In genomic region chr5:82277987-82278710, GRCh38 we compare ENCODE assay signal across 1 cellular context.
TF ChIP-seq lines count a peak whose summit lies in the region.

Gene RPS23, minus strand, starts transcription at chr5:82278354. Its CDS starts 31 bp downstream, at chr5:82278323.

TF ChIP-seq in HepG2, 621 proteins besides CTCF, POLR2A, EP300 and RAD21 (continued from another document and continues in another):
- TF ChIP-seq U2AF1 (optimal IDR thresholded peaks at IDR 0.05; ENCODE audit: low read depth, low read length) (peak; percentile 44), FLYWCH1 (CRISPR knock-in tag; IDR thresholded peaks at IDR 0.05) (no peak), TBX2 (CRISPR knock-in tag; IDR thresholded peaks at IDR 0.05; ENCODE audit: borderline replicate concordance) (peak; percentile 50; the same call in 1 of the 2 replicates), HMG20B (CRISPR knock-in tag; conservative IDR thresholded peaks at IDR 0.05) (no peak), MTA3 (CRISPR knock-in tag; IDR thresholded peaks at IDR 0.05) (no peak), TGIF2 (CRISPR knock-in tag; IDR thresholded peaks at IDR 0.05) (no peak), ZNF431 (CRISPR knock-in tag; IDR thresholded peaks at IDR 0.05; ENCODE audit: borderline replicate concordance, low read depth) (no peak), ZNF543 (CRISPR knock-in tag; IDR thresholded peaks at IDR 0.05) (peak; percentile 23; the same call in 1 of the 2 replicates), NAIF1 (CRISPR knock-in tag; IDR thresholded peaks at IDR 0.05; ENCODE audit: borderline replicate concordance) (no peak), ZNF3 (CRISPR knock-in tag; IDR thresholded peaks at IDR 0.05) (no peak), ZNF792 (CRISPR knock-in tag; IDR thresholded peaks at IDR 0.05) (no peak), ZNF577 (CRISPR knock-in tag; IDR thresholded peaks at IDR 0.05; ENCODE audit: borderline replicate concordance, low read depth) (no peak), ZNF589 (CRISPR knock-in tag; conservative IDR thresholded peaks at IDR 0.05) (no peak), ZNF766 (CRISPR knock-in tag; IDR thresholded peaks at IDR 0.05; ENCODE audit: borderline replicate concordance) (0 out of 2 replicates have a peak, but pooled peaks have one; percentile 46), AGO1 (IDR thresholded peaks at IDR 0.05; ENCODE audit: low read depth, low read length, poor library complexity, severe bottlenecking) (peak; percentile 29), ZNF775 (CRISPR knock-in tag; IDR thresholded peaks at IDR 0.05; ENCODE audit: borderline replicate concordance) (no peak), MTA1 (CRISPR knock-in tag; IDR thresholded peaks at IDR 0.05; ENCODE audit: borderline replicate concordance) (peak; percentile 36; the same call in 1 of the 2 replicates), NR2C2 (CRISPR knock-in tag; IDR thresholded peaks at IDR 0.05; ENCODE audit: borderline replicate concordance) (peak; percentile 23; the same call in 1 of the 2 replicates), HMGA1 (CRISPR knock-in tag; conservative IDR thresholded peaks at IDR 0.05) (no peak), ZBTB14 (CRISPR knock-in tag; IDR thresholded peaks at IDR 0.05) (peak; percentile 38; the same call in 1 of the 2 replicates), ZFP41 (CRISPR knock-in tag; IDR thresholded peaks at IDR 0.05; ENCODE audit: borderline replicate concordance) (peak; percentile 73; the same call in 1 of the 2 replicates), PRDM10 (CRISPR knock-in tag; IDR thresholded peaks at IDR 0.05; ENCODE audit: low read depth) (no peak), ZNF550 (CRISPR knock-in tag; IDR thresholded peaks at IDR 0.05; ENCODE audit: borderline replicate concordance) (no peak), ATF4 (CRISPR knock-in tag; IDR thresholded peaks at IDR 0.05) (no peak), GFI1 (CRISPR knock-in tag; IDR thresholded peaks at IDR 0.05; ENCODE audit: borderline replicate concordance) (no peak), TEF (CRISPR knock-in tag; IDR thresholded peaks at IDR 0.05) (no peak; the same call in 1 of the 2 replicates), ZFP36L1 (CRISPR knock-in tag; IDR thresholded peaks at IDR 0.05) (no peak), PITX1 (CRISPR knock-in tag; IDR thresholded peaks at IDR 0.05) (no peak), MBD4 (IDR thresholded peaks at IDR 0.05; ENCODE audit: borderline replicate concordance, low read length) (no peak), ZFAT (CRISPR knock-in tag; conservative IDR thresholded peaks at IDR 0.05) (peak; percentile 86; the same call in 1 of the 2 replicates), TEAD3 (CRISPR knock-in tag; optimal IDR thresholded peaks at IDR 0.05; ENCODE audit: borderline replicate concordance) (peak; percentile 57), STAT5B (CRISPR knock-in tag; IDR thresholded peaks at IDR 0.05) (no peak), SALL1 (CRISPR knock-in tag; IDR thresholded peaks at IDR 0.05) (peak; percentile 63), ZNF496 (CRISPR knock-in tag; IDR thresholded peaks at IDR 0.05; ENCODE audit: insufficient replicate concordance) (no peak), ZNF468 (CRISPR knock-in tag; IDR thresholded peaks at IDR 0.05) (peak; percentile 77; the same call in 1 of the 2 replicates), MATR3 (CRISPR knock-in tag; IDR thresholded peaks at IDR 0.05) (no peak), ZNF263 (CRISPR knock-in tag; IDR thresholded peaks at IDR 0.05) (peak; percentile 55; the same call in 1 of the 2 replicates), NPAS2 (CRISPR knock-in tag; IDR thresholded peaks at IDR 0.05; ENCODE audit: borderline replicate concordance) (no peak), FOSL2 (CRISPR knock-in tag; IDR thresholded peaks at IDR 0.05) (no peak), SPEN (CRISPR knock-in tag; IDR thresholded peaks at IDR 0.05; ENCODE audit: low read depth) (peak; percentile 87; the same call in 1 of the 2 replicates), MIXL1 (CRISPR knock-in tag; IDR thresholded peaks at IDR 0.05) (no peak), CBX5 (CRISPR knock-in tag; IDR thresholded peaks at IDR 0.05; ENCODE audit: borderline replicate concordance) (no peak), ZNF598 (CRISPR knock-in tag; IDR thresholded peaks at IDR 0.05; ENCODE audit: borderline replicate concordance) (no peak), ZNF646 (CRISPR knock-in tag; IDR thresholded peaks at IDR 0.05) (no peak), AFF4 (CRISPR knock-in tag; IDR thresholded peaks at IDR 0.05) (peak; percentile 39; the same call in 1 of the 2 replicates), SOX6 (IDR thresholded peaks at IDR 0.05) (no peak), SOX6 (CRISPR knock-in tag; IDR thresholded peaks at IDR 0.05) (peak; percentile 0; the same call in 1 of the 2 replicates), AGO2 (optimal IDR thresholded peaks at IDR 0.05; ENCODE audit: low read depth, low read length) (peak; percentile 88), ZNF800 (CRISPR knock-in tag; IDR thresholded peaks at IDR 0.05) (no peak; the same call in 1 of the 2 replicates), CBX2 (IDR thresholded peaks at IDR 0.05; ENCODE audit: low read depth, low read length) (no peak), CBX2 (CRISPR knock-in tag; IDR thresholded peaks at IDR 0.05; ENCODE audit: low read depth) (no peak)
